24 cellular contexts compared by ENCODE assay signal in genomic region chr3:13540332-13540995, GRCh38. TPM values are rescaled to one million over a fixed set of nuclear protein-coding genes. Genes with fewer than 3 reads are reported as not detected.
A peak's percentile ranks its signal among the peaks of the same experiment; 100 is the strongest.
DNase-seq lines count a peak whose midpoint lies in the region; ATAC-seq and TF ChIP-seq lines count a peak whose summit lies in the region.
"Had no signal": no experiment of that assay in that cellular context is flagged by ENCODE, and none has a peak within 500 bp of the region (broad histone marks: within the 10 kb centered on the region; RNA-seq: fewer than 3 reads in every experiment).

No MANE protein-coding gene starts in this region.

- H3K36me3 ChIP-seq in GM23248 (ENCODE audit: low read depth) (no peaks in the 10 kb centered on the region), body of pancreas (replicated peaks in 1 of 2; ENCODE audit: insufficient read depth in 1 of 2, low read depth in 2 of 2) (no peaks in the 10 kb centered on the region), left ventricle myocardium inferior (no peaks in the 10 kb centered on the region), gastrocnemius medialis (no peaks in the 10 kb centered on the region), osteoblast (ENCODE audit: insufficient read depth, low read length) (no peaks in the 10 kb centered on the region)
- H3K36me3 ChIP-seq: BE2C, MG63, upper lobe of left lung, WERI-Rb-1 had no signal

- H3K4me2 ChIP-seq in GM23248 (ENCODE audit: unreplicated experiment), result no peak overlapping the region
- no peak overlapping the region for H3K4me2 ChIP-seq in osteoblast (ENCODE audit: insufficient read depth, low read length)
- H3K4me2 ChIP-seq: A549 had no signal

- intact Hi-C loops in body of pancreas (cut with DNase I) (no loop called here), left ventricle myocardium inferior (cut with micrococcal nuclease) (no loop called here), gastrocnemius medialis (cut with DNase I; ENCODE audit: low total_unique reads) (no loop called here)

- H2AFZ ChIP-seq in GM23248 (no peak overlapping the region), osteoblast (ENCODE audit: low read length) (no peak overlapping the region)

- H3K4me1 ChIP-seq in GM23248 (ENCODE audit: insufficient read depth) (peaks cover 70% of the 10 kb centered on the region), body of pancreas (no peaks in the 10 kb centered on the region), left ventricle myocardium inferior (peaks cover 22% of the 10 kb centered on the region), gastrocnemius medialis (peaks cover 0 to 3% of the 10 kb centered on the region in 2 donors), osteoblast (ENCODE audit: insufficient read depth, low read length) (peaks cover 66% of the 10 kb centered on the region)
- H3K4me1 ChIP-seq: BE2C had no signal

- no peak for TF ChIP-seq POLR2A in body of pancreas (IDR thresholded peaks at IDR 0.05)
- no peak for TF ChIP-seq POLR2A in gastrocnemius medialis (IDR thresholded peaks at IDR 0.05)

- no peaks in the 10 kb centered on the region for H3K79me2 ChIP-seq in GM23248 (ENCODE audit: insufficient read depth)
- H3K79me2 ChIP-seq in osteoblast (ENCODE audit: insufficient read depth, low read length), result no peaks in the 10 kb centered on the region

- H3K27ac ChIP-seq in GM23248 (peak overlapping the region; percentile 100), body of pancreas (no peak overlapping the region), left ventricle myocardium inferior (replicated peaks) (peak overlapping the region; percentile 64), gastrocnemius medialis (peak overlapping the region; percentile 35 to 52 (median 41)), osteoblast (ENCODE audit: low read depth, low read length) (no peak overlapping the region)
- H3K27ac ChIP-seq: upper lobe of left lung, WERI-Rb-1 had no signal

- ATAC-seq in body of pancreas, result peak; percentile 17
- ATAC-seq in gastrocnemius medialis, result peak; percentile 20 to 26
- ATAC-seq in HG03432 (IDR thresholded peaks at IDR 0.05; ENCODE audit: unreplicated experiment), result no peak
- ATAC-seq: A549; activated T-helper 17 cell treated with anti-CD3 and anti-CD28 coated beads, Interleukin-2, amount 50 U/mL, for 72 hours; SK-N-SH treated with all-trans-retinoic acid at 6 μM for 48 hours had no signal

- no peak for DNase-seq in GM23248
- DNase-seq in body of pancreas, result peak in 1 of 4 donors; percentile 23
- DNase-seq in left ventricle myocardium inferior, result peak; percentile 60
- DNase-seq in gastrocnemius medialis, result peak in 1 of 2 donors; percentile 56
- no peak for DNase-seq in osteoblast (ENCODE audit: insufficient read length, low spot score, missing footprints)
- no peak for DNase-seq in NCI-H1092 (lab: John Stamatoyannopoulos, UW)
- no peak for DNase-seq in NCI-H2081 (lab: John Stamatoyannopoulos, UW)
- DNase-seq: activated CD4-positive, alpha-beta T cell treated with anti-CD3 and anti-CD28 coated beads, Interleukin-2, amount 10 ng/mL, durations not matched to agents 7 days and 5 days; BE2C; DND-41; effector CD8-positive, alpha-beta T cell; GOT3; midbrain; NCI-H1417 treated with DMSO at 0.1 percent for 48 hours; NCI-H524; stimulated activated CD8-positive, alpha-beta memory T cell treated with anti-CD3 and anti-CD28 coated beads, Interleukin-4, amount 100 ng/mL, for 48 hours; upper lobe of left lung; WERI-Rb-1 had no signal

- H3K27me3 ChIP-seq in GM23248 (replicated peaks; ENCODE audit: insufficient read depth) (no peaks in the 10 kb centered on the region), body of pancreas (no peaks in the 10 kb centered on the region), left ventricle myocardium inferior (ENCODE audit: low read depth) (peaks cover 50% of the 10 kb centered on the region), gastrocnemius medialis (no peaks in the 10 kb centered on the region), osteoblast (ENCODE audit: insufficient read depth, low read length) (no peaks in the 10 kb centered on the region)
- H3K27me3 ChIP-seq: BE2C, MG63, upper lobe of left lung had no signal

- in situ Hi-C loops in GM23248 (cut with MboI), result no loop called here
- in situ Hi-C loops in gastrocnemius medialis (cut with MboI; ENCODE audit: low sequenced_read_pairs in 4 of 4), result no loop called here

- no peaks in the 10 kb centered on the region for H4K20me1 ChIP-seq in GM23248 (ENCODE audit: insufficient read depth)
- no peaks in the 10 kb centered on the region for H4K20me1 ChIP-seq in osteoblast (ENCODE audit: insufficient read depth, low read length)

- H3K4me3 ChIP-seq in GM23248 (no peak overlapping the region), body of pancreas (no peak overlapping the region), left ventricle myocardium inferior (no peak overlapping the region), gastrocnemius medialis (no peak overlapping the region), osteoblast (ENCODE audit: insufficient read depth, low read length) (no peak overlapping the region)
- H3K4me3 ChIP-seq: A549, MG63, upper lobe of left lung had no signal

- H3K9me3 ChIP-seq in GM23248 (ENCODE audit: low read depth) (no peaks in the 10 kb centered on the region), body of pancreas (no peaks in the 10 kb centered on the region), left ventricle myocardium inferior (replicated peaks) (peaks cover 12% of the 10 kb centered on the region), gastrocnemius medialis (no peaks in the 10 kb centered on the region), osteoblast (ENCODE audit: low read depth, low read length) (peaks cover 5% of the 10 kb centered on the region)
- H3K9me3 ChIP-seq: BE2C, upper lobe of left lung had no signal

- no peaks in the 10 kb centered on the region for H3K9me2 ChIP-seq in GM23248 (ENCODE audit: insufficient read depth)

- TF ChIP-seq CTCF in body of pancreas (IDR thresholded peaks at IDR 0.05) (no peak), left ventricle myocardium inferior (IDR thresholded peaks at IDR 0.05; ENCODE audit: borderline replicate concordance) (no peak), gastrocnemius medialis (IDR thresholded peaks at IDR 0.05 in 4 of 5, conservative IDR thresholded peaks at IDR 0.05 in 1 of 5) (no peak), osteoblast (IDR thresholded peaks at IDR 0.05; ENCODE audit: extremely low read depth, low read depth, low read length) (no peak)

- peak overlapping the region; percentile 87; the same call in 1 of the 2 replicates for H3K9ac ChIP-seq in GM23248

- WGBS in GM23248 (ENCODE audit: low coverage in 1 of 2, low lambda C conversion rate in 2 of 2, missing lambda C conversion rate in 2 of 2), 2 experiments, result 60 to 64% methylated on average over 4 of the region's 4 CpGs
- WGBS in body of pancreas, 2 donors, result 67 to 78% methylated on average over 3 to 4 of the region's 4 CpGs

- peaks cover 44% of the 10 kb centered on the region for H3F3A ChIP-seq in GM23248 (ENCODE audit: insufficient read depth)

RNA-seq across cellular contexts. Expression of gene FBLN2, which starts 8.5 kb away (rescaled TPM):
- 636 and 646 TPM in 2 replicates for total RNA-seq in GM23248 (2014; rRNA removed; shearing (Covaris generic))
- polyA plus RNA-seq in GM23248 (2016; fragmentation: Nextera tagmentation; extraction: Ambion mirVana), result 447 and 468 TPM in 2 replicates
- total RNA-seq in body of pancreas (10 to 100 TPM; 18.9 to 54.7 TPM), left ventricle myocardium inferior (56.7 TPM), gastrocnemius medialis (10 to 100 TPM; 28.9 to 45.7 (median 34.0) TPM), osteoblast (46.0 and 54.6 TPM in 2 replicates)
- total RNA-seq: activated CD4-positive, alpha-beta T cell treated with anti-CD3 and anti-CD28 coated beads, Interleukin-2, amount 10 ng/mL, durations not matched to agents 7 days and 5 days; T-helper 2 cell treated with Interferon-gamma antibody and Interleukin-4, amounts not matched to agents 100 ng/mL and 5 ng/mL, for 36 hours had no signal

Comparison
In these comparisons a context has a peak if more than half of its experiments do, and no peak if none do; other contexts are left out.
1. H3K27ac ChIP-seq: peak in GM23248 (single experiment), left ventricle myocardium inferior (single experiment) and gastrocnemius medialis (4 of 4); none in body of pancreas (0 of 4) and osteoblast (single experiment).
2. RNA of gene FBLN2, which starts 8.5 kb away (total RNA-seq): 636 to 646 TPM in GM23248; 56.7 TPM in left ventricle myocardium inferior (single experiment), 18.9 to 54.7 TPM in body of pancreas, 46.0 to 54.6 TPM in osteoblast and 28.9 to 45.7 TPM in gastrocnemius medialis; every median in the first group is over 10 times any median in the second.